ENCODE assay signal across 11 cellular contexts in the genomic region with DNA sequence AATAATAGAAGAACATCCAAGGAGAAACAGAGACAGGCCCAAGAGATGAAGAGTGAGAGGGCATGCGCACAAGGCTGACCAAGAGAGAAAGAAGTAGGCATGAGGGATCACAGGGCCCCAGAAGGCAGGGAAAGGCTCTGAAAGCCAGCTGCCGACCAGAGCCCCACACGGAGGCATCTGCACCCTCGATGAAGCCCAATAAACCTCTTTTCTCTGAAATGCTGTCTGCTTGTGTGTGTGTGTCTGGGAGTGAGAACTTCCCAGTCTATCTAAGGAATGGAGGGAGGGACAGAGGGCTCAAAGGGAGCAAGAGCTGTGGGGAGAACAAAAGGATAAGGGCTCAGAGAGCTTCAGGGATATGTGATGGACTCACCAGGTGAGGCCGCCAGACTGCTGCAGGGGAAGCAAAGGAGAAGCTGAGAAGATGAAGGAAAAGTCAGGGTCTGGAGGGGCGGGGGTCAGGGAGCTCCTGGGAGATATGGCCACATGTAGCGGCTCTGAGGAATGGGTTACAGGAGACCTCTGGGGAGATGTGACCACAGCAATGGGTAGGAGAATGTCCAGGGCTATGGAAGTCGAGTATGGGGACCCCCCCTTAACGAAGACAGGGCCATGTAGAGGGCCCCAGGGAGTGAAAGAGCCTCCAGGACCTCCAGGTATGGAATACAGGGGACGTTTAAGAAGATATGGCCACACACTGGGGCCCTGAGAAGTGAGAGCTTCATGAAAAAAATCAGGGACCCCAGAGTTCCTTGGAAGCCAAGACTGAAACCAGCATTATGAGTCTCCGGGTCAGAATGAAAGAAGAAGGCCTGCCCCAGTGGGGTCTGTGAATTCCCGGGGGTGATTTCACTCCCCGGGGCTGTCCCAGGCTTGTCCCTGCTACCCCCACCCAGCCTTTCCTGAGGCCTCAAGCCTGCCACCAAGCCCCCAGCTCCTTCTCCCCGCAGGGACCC. TPM values are rescaled to one million over a fixed set of nuclear protein-coding genes. Genes with fewer than 3 reads are reported as not detected.
A peak's percentile ranks its signal among the peaks of the same experiment; 100 is the strongest.
DNase-seq lines count a peak whose midpoint lies in the region; ATAC-seq and TF ChIP-seq lines count a peak whose summit lies in the region.
"Had no signal": no experiment of that assay in that cellular context is flagged by ENCODE, and none has a peak within 500 bp of the region (broad histone marks: within the 10 kb centered on the region; RNA-seq: fewer than 3 reads in every experiment).

No MANE protein-coding gene starts in this region.

- H3K27ac Mint-ChIP-seq in T-helper 2 cell treated with Interferon-gamma antibody and Interleukin-4, amounts not matched to agents 5 μg/mL and 100 μg/mL, for 36 hours: peak overlapping the region; percentile 87
- H3K27ac Mint-ChIP-seq in activated naive CD8-positive, alpha-beta T cell treated with anti-CD3 and anti-CD28 coated beads, Interleukin-2, amount 10 ng/mL, durations not matched to agents 7 days and 5 days: no peak overlapping the region

- POLR2A ChIA-PET in HCT116 (lab: Charles Lee): no interaction called here
- POLR2A ChIA-PET in activated naive CD8-positive, alpha-beta T cell treated with anti-CD3 and anti-CD28 coated beads, Interleukin-2, amount 10 ng/mL, durations not matched to agents 7 days and 5 days (lab: Charles Lee): interaction anchor here (0.7 to 16.0 kb wide), 12 partner anchors 6 to 252 kb away, joined by 3 to 481 read pairs (median 6); a partner anchor contains a TSS

- H3K79me2 ChIP-seq in HCT116 (ENCODE audit: insufficient read depth, low read length) (no peaks in the 10 kb centered on the region), mammary epithelial cell (ENCODE audit: insufficient read depth, low read length) (no peaks in the 10 kb centered on the region)

- H3K4me1 Mint-ChIP-seq in T-helper 2 cell treated with Interferon-gamma antibody and Interleukin-4, amounts not matched to agents 5 μg/mL and 100 μg/mL, for 36 hours (ENCODE audit: low read depth): peaks cover 88% of the 10 kb centered on the region
- H3K4me1 Mint-ChIP-seq in activated naive CD8-positive, alpha-beta T cell treated with anti-CD3 and anti-CD28 coated beads, Interleukin-2, amount 10 ng/mL, durations not matched to agents 7 days and 5 days: peaks cover 83% of the 10 kb centered on the region

- RAD21 ChIA-PET in HCT116 (lab: Charles Lee; ENCODE audit: low non-redundant PET in 1 of 2, low total read pairs in 2 of 2, uncharacterized antibody in 2 of 2, unreplicated experiment in 2 of 2): interaction anchor here in 1 of 2 experiments (1.0 kb wide), 1 partner anchor 24 kb away, joined by 5 read pairs; no protein-coding TSS in a partner anchor

- H3K27me3 ChIP-seq in HCT116 (ENCODE audit: insufficient read depth, low read length): no peaks in the 10 kb centered on the region
- H3K27me3 ChIP-seq in mammary epithelial cell (ENCODE audit: insufficient read depth, low read length): no peaks in the 10 kb centered on the region

- H3K4me3 ChIP-seq in HCT116 (replicated peaks in 1 of 2; ENCODE audit: low read depth in 1 of 2, low read length in 2 of 2) (no peak overlapping the region), mammary epithelial cell (replicated peaks in 1 of 3; ENCODE audit: insufficient read depth in 1 of 3, low read depth in 2 of 3, low read length in 3 of 3) (no peak overlapping the region)
- H3K4me3 ChIP-seq: A549, PC-9 had no signal

- intact Hi-C loops in HCT116 (cut with micrococcal nuclease): no loop called here
- intact Hi-C loops in mammary epithelial cell (cut with micrococcal nuclease): no loop called here

- no peak for TF ChIP-seq POLR2A in HCT116 (IDR thresholded peaks at IDR 0.05; ENCODE audit: borderline replicate concordance, extremely low read depth, insufficient read depth, insufficient read length)

- no peak overlapping the region for H3K9ac ChIP-seq in HCT116 (ENCODE audit: low read length)
- H3K9ac ChIP-seq in mammary epithelial cell (ENCODE audit: insufficient read depth, low read length): no peak overlapping the region

- no peaks in the 10 kb centered on the region for H3K9me2 ChIP-seq in HCT116 (ENCODE audit: insufficient read depth)

- dilution Hi-C loops in mammary epithelial cell (cut with HindIII; ENCODE audit: low sequenced_read_pairs): no loop called here

- TF ChIP-seq RAD21 in HCT116 (IDR thresholded peaks at IDR 0.05; ENCODE audit: low read depth): no peak

- in situ Hi-C loops in mammary epithelial cell (cut with MboI; ENCODE audit: low sequenced_read_pairs in 2 of 2): no loop called here

- H3K36me3 ChIP-seq in HCT116 (ENCODE audit: control insufficient read depth in 1 of 2, insufficient read depth in 2 of 2, low read length in 2 of 2) (no peaks in the 10 kb centered on the region), mammary epithelial cell (ENCODE audit: insufficient read depth, low read length) (no peaks in the 10 kb centered on the region)

- peak overlapping the region; percentile 94 for H3K4me3 Mint-ChIP-seq in T-helper 2 cell treated with Interferon-gamma antibody and Interleukin-4, amounts not matched to agents 5 μg/mL and 100 μg/mL, for 36 hours
- H3K4me3 Mint-ChIP-seq in activated naive CD8-positive, alpha-beta T cell treated with anti-CD3 and anti-CD28 coated beads, Interleukin-2, amount 10 ng/mL, durations not matched to agents 7 days and 5 days: peak overlapping the region; percentile 90

- peaks cover 10% of the 10 kb centered on the region for H3K27me3 Mint-ChIP-seq in T-helper 2 cell treated with Interferon-gamma antibody and Interleukin-4, amounts not matched to agents 5 μg/mL and 100 μg/mL, for 36 hours (ENCODE audit: low read depth)
- H3K27me3 Mint-ChIP-seq in activated naive CD8-positive, alpha-beta T cell treated with anti-CD3 and anti-CD28 coated beads, Interleukin-2, amount 10 ng/mL, durations not matched to agents 7 days and 5 days: peaks cover 12% of the 10 kb centered on the region

- BruUV-seq in HCT116 (replicated peaks; lab: Mats Ljungman, UMichigan) (no TSS peak), mammary epithelial cell (replicated peaks; lab: Mats Ljungman, UMichigan) (no TSS peak)

- no peaks in the 10 kb centered on the region for H3K9me3 ChIP-seq in HCT116 (ENCODE audit: control insufficient read depth in 1 of 2, insufficient read depth in 1 of 2, low read depth in 1 of 2, low read length in 2 of 2)
- no peaks in the 10 kb centered on the region for H3K9me3 ChIP-seq in mammary epithelial cell (replicated peaks; ENCODE audit: insufficient read depth, low read length)
- H3K9me3 ChIP-seq: A549 had no signal

- DNase-seq in T-helper 2 cell treated with Interferon-gamma antibody and Interleukin-4, amounts not matched to agents 5 μg/mL and 100 μg/mL, for 36 hours (ENCODE audit: low spot score): peak; percentile 56
- DNase-seq in T-helper 2 cell (no peak), HCT116 (ENCODE audit: low read depth, low spot score) (no peak), mammary epithelial cell (no peak), Kasumi-1 (lab: John Stamatoyannopoulos, UW) (no peak)
- DNase-seq in activated naive CD8-positive, alpha-beta T cell treated with anti-CD3 and anti-CD28 coated beads, Interleukin-2, amount 10 ng/mL, durations not matched to agents 7 days and 5 days: no peak
- DNase-seq in stimulated activated CD4-positive, alpha-beta T cell treated with anti-CD3 and anti-CD28 coated beads, Interleukin-2, amount 100 ng/mL, for 24 hours: peak; percentile 62 to 72
- DNase-seq: NCI-H1417, PC-9 had no signal

- 80% methylated on average over 12 of the region's 14 CpGs for WGBS in mammary epithelial cell (ENCODE audit: low coverage, missing lambda C conversion rate)

- no peak overlapping the region for H3K27ac ChIP-seq in HCT116 (ENCODE audit: low read depth, low read length)
- no peak overlapping the region for H3K27ac ChIP-seq in mammary epithelial cell (ENCODE audit: insufficient read depth, low read depth, low read length)
- H3K27ac ChIP-seq: A549, PC-9 had no signal

- peaks cover 0 to 3% of the 10 kb centered on the region in 2 experiments; a peak in 1 of 4 replicates for H3K4me1 ChIP-seq in HCT116 (ENCODE audit: control insufficient read depth in 1 of 2, insufficient read depth in 2 of 2, low read length in 2 of 2)
- peaks cover 17% of the 10 kb centered on the region for H3K4me1 ChIP-seq in mammary epithelial cell (ENCODE audit: insufficient read depth, low read length)
- H3K4me1 ChIP-seq: A549 had no signal

- no peak overlapping the region for H3K4me2 ChIP-seq in HCT116 (ENCODE audit: low read length)
- no peak overlapping the region for H3K4me2 ChIP-seq in mammary epithelial cell (ENCODE audit: insufficient read depth, low read depth, low read length)
- H3K4me2 ChIP-seq: A549, PC-9 had no signal

- H2AFZ ChIP-seq in HCT116 (ENCODE audit: low read depth, low read length, poor library complexity, severe bottlenecking): no peak overlapping the region
- no peak overlapping the region for H2AFZ ChIP-seq in mammary epithelial cell (ENCODE audit: low read depth, low read length)
- H2AFZ ChIP-seq: PC-9 had no signal

- TF ChIP-seq CTCF in HCT116 (IDR thresholded peaks at IDR 0.05 in 2 of 3, conservative IDR thresholded peaks at IDR 0.05 in 1 of 3; ENCODE audit: borderline replicate concordance in 1 of 3, insufficient read depth in 1 of 3, low read depth in 2 of 3, low read length in 2 of 3) (0 out of 6 replicates have a peak, but pooled peaks of 1 of the 3 experiments have one; percentile 8), mammary epithelial cell (conservative IDR thresholded peaks at IDR 0.05 in 1 of 2, IDR thresholded peaks at IDR 0.05 in 1 of 2; ENCODE audit: extremely low read depth in 1 of 2, insufficient read depth in 1 of 2, low read depth in 1 of 2, low read length in 2 of 2) (no peak)

- H3K9me3 Mint-ChIP-seq in T-helper 2 cell treated with Interferon-gamma antibody and Interleukin-4, amounts not matched to agents 5 μg/mL and 100 μg/mL, for 36 hours: no peaks in the 10 kb centered on the region
- no peaks in the 10 kb centered on the region for H3K9me3 Mint-ChIP-seq in activated naive CD8-positive, alpha-beta T cell treated with anti-CD3 and anti-CD28 coated beads, Interleukin-2, amount 10 ng/mL, durations not matched to agents 7 days and 5 days

- CTCF ChIA-PET in HCT116 (lab: Charles Lee): interaction anchor here (0.7 kb wide), 1 partner anchor 24 kb away, joined by 3 read pairs; no protein-coding TSS in a partner anchor
- CTCF ChIA-PET in mammary epithelial cell (lab: Charles Lee; ENCODE audit: low non-redundant PET): no interaction called here

- no peaks in the 10 kb centered on the region for H4K20me1 ChIP-seq in HCT116 (ENCODE audit: insufficient read depth)
- no peaks in the 10 kb centered on the region for H4K20me1 ChIP-seq in mammary epithelial cell (ENCODE audit: insufficient read depth, low read length)

- ATAC-seq in HCT116 (peak; percentile 49; the same call in 1 of the 2 replicates), GM21576 (IDR thresholded peaks at IDR 0.05; ENCODE audit: unreplicated experiment) (no peak)
- ATAC-seq in activated naive CD8-positive, alpha-beta T cell treated with anti-CD3 and anti-CD28 coated beads, Interleukin-2, amount 10 ng/mL, durations not matched to agents 7 days and 5 days (ENCODE audit: low read depth): no peak

- H3K36me3 Mint-ChIP-seq in T-helper 2 cell treated with Interferon-gamma antibody and Interleukin-4, amounts not matched to agents 5 μg/mL and 100 μg/mL, for 36 hours (ENCODE audit: low read depth): peaks cover 39% of the 10 kb centered on the region
- peaks cover 33% of the 10 kb centered on the region for H3K36me3 Mint-ChIP-seq in activated naive CD8-positive, alpha-beta T cell treated with anti-CD3 and anti-CD28 coated beads, Interleukin-2, amount 10 ng/mL, durations not matched to agents 7 days and 5 days

RNA-seq across cellular contexts. Expression of a gene that starts 1.0 kb away (rescaled TPM):
- 0.59 TPM for total RNA-seq in HCT116 (2021; ENCODE audit: unreplicated experiment)
- polyA plus RNA-seq in HCT116 (2012): not detected in 2 replicates
- 10 to 100 TPM; 18.5 to 18.6 TPM for total RNA-seq in activated naive CD8-positive, alpha-beta T cell treated with anti-CD3 and anti-CD28 coated beads, Interleukin-2, amount 10 ng/mL, durations not matched to agents 7 days and 5 days
- under 1 TPM in 1 of 2 donors, not detected in 1; 0.59 TPM for total RNA-seq in mammary epithelial cell
- polyA plus RNA-seq in mammary epithelial cell: 0.08 TPM
- not detected for polyA minus RNA-seq in mammary epithelial cell
- total RNA-seq: PC-9 had no signal
- polyA plus RNA-seq: A549 had no signal

RNA-seq across cellular contexts. Expression of a gene that starts 2.3 kb away (rescaled TPM):
- total RNA-seq in HCT116 (2021; ENCODE audit: unreplicated experiment) (1.1 TPM), mammary epithelial cell (not detected)
- polyA plus RNA-seq in HCT116 (2012): 0.09 TPM in 1 of 2 replicates, not detected in the other
- total RNA-seq in activated naive CD8-positive, alpha-beta T cell treated with anti-CD3 and anti-CD28 coated beads, Interleukin-2, amount 10 ng/mL, durations not matched to agents 7 days and 5 days: 10 to 100 TPM; 15.2 to 16.7 TPM
- not detected for polyA plus RNA-seq in mammary epithelial cell
- not detected for polyA minus RNA-seq in mammary epithelial cell
- total RNA-seq: PC-9 had no signal

RNA-seq across cellular contexts. Expression of a gene that starts 7.8 kb away (rescaled TPM):
- total RNA-seq in HCT116 (2021; ENCODE audit: unreplicated experiment): 0.64 TPM
- 0.09 and 0.17 TPM in 2 replicates for polyA plus RNA-seq in HCT116 (2012)
- 100 to 1,000 TPM; 426 to 431 TPM for total RNA-seq in activated naive CD8-positive, alpha-beta T cell treated with anti-CD3 and anti-CD28 coated beads, Interleukin-2, amount 10 ng/mL, durations not matched to agents 7 days and 5 days
- total RNA-seq in mammary epithelial cell: 1 to 10 TPM in 1 of 2 donors, under 1 TPM in 1; 0.17 to 1.5 TPM
- polyA plus RNA-seq in mammary epithelial cell: 0.07 TPM
- not detected for polyA minus RNA-seq in mammary epithelial cell
- total RNA-seq: PC-9 had no signal

RNA-seq across cellular contexts. Expression of a gene that starts 11.7 kb away (rescaled TPM):
- total RNA-seq in HCT116 (2021; ENCODE audit: unreplicated experiment) (0.69 TPM), mammary epithelial cell (not detected)
- 0.34 and 0.44 TPM in 2 replicates for polyA plus RNA-seq in HCT116 (2012)
- total RNA-seq in activated naive CD8-positive, alpha-beta T cell treated with anti-CD3 and anti-CD28 coated beads, Interleukin-2, amount 10 ng/mL, durations not matched to agents 7 days and 5 days: 100 to 1,000 TPM in 1 of 2 experiments, 10 to 100 TPM in 1; 91.8 to 105 TPM
- not detected for polyA plus RNA-seq in mammary epithelial cell
- not detected for polyA minus RNA-seq in mammary epithelial cell

RNA-seq across cellular contexts. Expression of a gene that starts 18.4 kb away (rescaled TPM):
- not detected for total RNA-seq in HCT116 (2021; ENCODE audit: unreplicated experiment)
- not detected in 2 replicates for polyA plus RNA-seq in HCT116 (2012)
- 10 to 100 TPM; 69.7 to 70.0 TPM for total RNA-seq in activated naive CD8-positive, alpha-beta T cell treated with anti-CD3 and anti-CD28 coated beads, Interleukin-2, amount 10 ng/mL, durations not matched to agents 7 days and 5 days
- not detected for total RNA-seq in mammary epithelial cell
- polyA plus RNA-seq in mammary epithelial cell: not detected
- not detected for polyA minus RNA-seq in mammary epithelial cell
- total RNA-seq: PC-9 had no signal
- polyA plus RNA-seq: A549 had no signal

Comparison
In these comparisons a context has a peak if more than half of its experiments do, and no peak if none do; other contexts are left out.
1. DNase-seq: peak in T-helper 2 cell treated with Interferon-gamma antibody and Interleukin-4, amounts not matched to agents 5 μg/mL and 100 μg/mL, for 36 hours (single experiment) and stimulated activated CD4-positive, alpha-beta T cell treated with anti-CD3 and anti-CD28 coated beads, Interleukin-2, amount 100 ng/mL, for 24 hours (2 of 2); none in T-helper 2 cell (0 of 5), HCT116 (single experiment), activated naive CD8-positive, alpha-beta T cell treated with anti-CD3 and anti-CD28 coated beads, Interleukin-2, amount 10 ng/mL, durations not matched to agents 7 days and 5 days (single experiment), mammary epithelial cell (single experiment) and Kasumi-1 (0 of 2).
2. RNA of a gene that starts 1.0 kb away (total RNA-seq): 18.5 to 18.6 TPM in activated naive CD8-positive, alpha-beta T cell treated with anti-CD3 and anti-CD28 coated beads, Interleukin-2, amount 10 ng/mL, durations not matched to agents 7 days and 5 days; 0.59 TPM in HCT116 (single experiment) and 0.59 TPM in mammary epithelial cell; every median in the first group is over 10 times any median in the second.
3. RNA of a gene that starts 7.8 kb away (total RNA-seq): 426 to 431 TPM in activated naive CD8-positive, alpha-beta T cell treated with anti-CD3 and anti-CD28 coated beads, Interleukin-2, amount 10 ng/mL, durations not matched to agents 7 days and 5 days; 0.17 to 1.5 TPM in mammary epithelial cell and 0.64 TPM in HCT116 (single experiment); every median in the first group is over 100 times any median in the second.